21 cellular contexts compared by ENCODE assay signal in the genomic region with DNA sequence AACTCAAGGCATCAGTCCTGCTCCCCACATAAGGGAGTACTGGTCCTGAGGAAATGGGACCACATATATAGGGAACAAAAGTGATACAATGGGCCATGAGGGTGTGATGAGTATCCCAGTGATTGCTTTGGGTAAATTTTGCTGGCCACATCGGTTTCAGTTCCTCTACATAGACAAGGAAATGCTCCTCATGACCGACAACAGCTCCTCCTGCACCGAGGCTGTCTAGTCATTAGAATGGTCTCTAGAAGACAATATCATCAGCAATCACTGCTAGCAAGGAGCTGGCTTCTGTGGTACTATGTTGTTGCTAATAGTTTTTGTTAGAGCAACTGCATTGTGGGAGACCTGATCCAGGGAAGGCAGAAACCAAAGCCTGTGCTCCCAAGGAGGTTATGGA. TPM values are rescaled to one million over a fixed set of nuclear protein-coding genes. Genes with fewer than 3 reads are reported as not detected.
DNase-seq lines count a peak whose midpoint lies in the region; ATAC-seq and TF ChIP-seq lines count a peak whose summit lies in the region.
"Had no signal": no experiment of that assay in that cellular context is flagged by ENCODE, and none has a peak within 500 bp of the region (broad histone marks: within the 10 kb centered on the region; RNA-seq: fewer than 3 reads in every experiment).

No MANE protein-coding gene starts in this region.

- H3K4me3 Mint-ChIP-seq in CD14-positive monocyte = peak overlapping the region in 1 of 2 donors; percentile 15
- H3K4me3 Mint-ChIP-seq in activated T-cell treated with anti-CD3 and anti-CD28 coated beads, Interleukin-2, amount 50 U/mL, for 72 hours = no peak overlapping the region
- H3K4me3 Mint-ChIP-seq: GM23338, memory B cell, naive B cell, WTC11 had no signal

- no peak for ATAC-seq in GM21786 (IDR thresholded peaks at IDR 0.05; ENCODE audit: unreplicated experiment)
- no peak for ATAC-seq in activated T-cell treated with anti-CD3 and anti-CD28 coated beads, Interleukin-2, amount 50 U/mL, for 72 hours (replicated peaks in 1 of 2)
- ATAC-seq: body of pancreas, GM23338, WTC11 had no signal

- H3K4me3 ChIP-seq in KMS-11 (IDR thresholded peaks at IDR 0.05; ENCODE audit: insufficient read depth, low read depth, low read length) = no peak overlapping the region
- H3K4me3 ChIP-seq in osteoblast (ENCODE audit: insufficient read depth, low read length) = no peak overlapping the region
- H3K4me3 ChIP-seq: body of pancreas, GM23338, heart left ventricle, uterus had no signal

- intact Hi-C loops in CD14-positive monocyte (cut with micrococcal nuclease) = no loop called here

- DNase-seq in CD14-positive monocyte (ENCODE audit: low spot score) = peak; percentile 91
- peak; percentile 32 for DNase-seq in RPMI8226
- DNase-seq in osteoblast (ENCODE audit: insufficient read length, low spot score, missing footprints) = peak; percentile 49
- no peak for DNase-seq in activated naive CD4-positive, alpha-beta T cell (lab: John Stamatoyannopoulos, UW)
- DNase-seq in activated T-cell treated with anti-CD3 and anti-CD28 coated beads, Interleukin-2, amount 50 U/mL, for 72 hours = no peak
- DNase-seq in activated gamma-delta T cell treated with Interleukin-2 at 50 U/mL for 16 hours = no peak
- DNase-seq: activated CD8-positive, alpha-beta memory T cell treated with anti-CD3 and anti-CD28 coated beads, Interleukin-2, amount 50 U/mL, for 4 hours; BE2C; naive B cell; NCI-H510A; occipital lobe; small intestine; T-helper 9 cell; uterus had no signal

- peaks cover 52% of the 10 kb centered on the region for H3K4me1 Mint-ChIP-seq in CD14-positive monocyte
- H3K4me1 Mint-ChIP-seq in activated T-cell treated with anti-CD3 and anti-CD28 coated beads, Interleukin-2, amount 50 U/mL, for 72 hours (ENCODE audit: low read depth) = peaks cover 12% of the 10 kb centered on the region
- H3K4me1 Mint-ChIP-seq: memory B cell had no signal

- H3K36me3 Mint-ChIP-seq in CD14-positive monocyte = peaks cover 7 to 11% of the 10 kb centered on the region in 2 donors
- no peaks in the 10 kb centered on the region for H3K36me3 Mint-ChIP-seq in activated T-cell treated with anti-CD3 and anti-CD28 coated beads, Interleukin-2, amount 50 U/mL, for 72 hours (ENCODE audit: insufficient read depth in 2 of 2)
- H3K36me3 Mint-ChIP-seq: memory B cell, naive B cell, WTC11 had no signal

- H3K36me3 ChIP-seq in KMS-11 (ENCODE audit: insufficient read depth) (no peaks in the 10 kb centered on the region), osteoblast (ENCODE audit: insufficient read depth, low read length) (no peaks in the 10 kb centered on the region)
- H3K36me3 ChIP-seq: BE2C, uterus had no signal

- peak overlapping the region; percentile 2; the same call in 1 of the 2 replicates for H2AFZ ChIP-seq in KMS-11 (ENCODE audit: low read depth)
- H2AFZ ChIP-seq in osteoblast (ENCODE audit: low read length) = no peak overlapping the region
- H2AFZ ChIP-seq: GM23338 had no signal

- H3K27ac ChIP-seq in KMS-11 (no peak overlapping the region), osteoblast (ENCODE audit: low read depth, low read length) (no peak overlapping the region)
- H3K27ac ChIP-seq: uterus had no signal

- no peak overlapping the region for H3K9ac ChIP-seq in KMS-11

- H3K27ac Mint-ChIP-seq in CD14-positive monocyte = peak overlapping the region; percentile 68 to 95 (median 86)
- no peak overlapping the region for H3K27ac Mint-ChIP-seq in activated T-cell treated with anti-CD3 and anti-CD28 coated beads, Interleukin-2, amount 50 U/mL, for 72 hours
- H3K27ac Mint-ChIP-seq: GM23338, memory B cell, naive B cell, WTC11 had no signal

- H3K79me2 ChIP-seq in KMS-11 (ENCODE audit: insufficient read depth, low read depth) (no peaks in the 10 kb centered on the region), osteoblast (ENCODE audit: insufficient read depth, low read length) (peaks cover 10% of the 10 kb centered on the region)

- H3K9me3 ChIP-seq in osteoblast (ENCODE audit: low read depth, low read length) = no peaks in the 10 kb centered on the region
- H3K9me3 ChIP-seq: BE2C, body of pancreas, heart left ventricle, uterus had no signal

- H4K20me1 ChIP-seq in KMS-11 (ENCODE audit: insufficient read depth) (no peaks in the 10 kb centered on the region), osteoblast (ENCODE audit: insufficient read depth, low read length) (no peaks in the 10 kb centered on the region)

- H3K27me3 ChIP-seq in KMS-11 (ENCODE audit: insufficient read depth, low read depth) = no peaks in the 10 kb centered on the region
- no peaks in the 10 kb centered on the region for H3K27me3 ChIP-seq in osteoblast (ENCODE audit: insufficient read depth, low read length)
- H3K27me3 ChIP-seq: BE2C, body of pancreas, heart left ventricle, uterus had no signal

- H3K27me3 Mint-ChIP-seq in CD14-positive monocyte (ENCODE audit: low read depth in 3 of 3) = peaks cover 30 to 38% (median 32%) of the 10 kb centered on the region in 3 donors
- H3K27me3 Mint-ChIP-seq in activated T-cell treated with anti-CD3 and anti-CD28 coated beads, Interleukin-2, amount 50 U/mL, for 72 hours (ENCODE audit: low read depth) = peaks cover 37% of the 10 kb centered on the region

- no peak for TF ChIP-seq CTCF in CD14-positive monocyte (IDR thresholded peaks at IDR 0.05)
- TF ChIP-seq CTCF in KMS-11 (conservative IDR thresholded peaks at IDR 0.05; ENCODE audit: low read depth, low read length) = no peak
- TF ChIP-seq CTCF in osteoblast (IDR thresholded peaks at IDR 0.05; ENCODE audit: extremely low read depth, low read depth, low read length) = no peak

- peaks cover 26% of the 10 kb centered on the region for H3K4me1 ChIP-seq in KMS-11 (ENCODE audit: low read depth, poor library complexity, severe bottlenecking)
- H3K4me1 ChIP-seq in osteoblast (ENCODE audit: insufficient read depth, low read length) = peaks cover 11% of the 10 kb centered on the region
- H3K4me1 ChIP-seq: BE2C had no signal

- peak overlapping the region; percentile 15; the same call in 1 of the 2 replicates for H3K4me2 ChIP-seq in KMS-11
- H3K4me2 ChIP-seq in osteoblast (ENCODE audit: insufficient read depth, low read length) = no peak overlapping the region
- H3K4me2 ChIP-seq: GM23338 had no signal

- peaks cover 0 to 3% (median 0%) of the 10 kb centered on the region in 7 donors for H3K9me3 Mint-ChIP-seq in CD14-positive monocyte
- no peaks in the 10 kb centered on the region for H3K9me3 Mint-ChIP-seq in activated T-cell treated with anti-CD3 and anti-CD28 coated beads, Interleukin-2, amount 50 U/mL, for 72 hours
- H3K9me3 Mint-ChIP-seq: GM23338, WTC11 had no signal

RNA-seq across cellular contexts. Expression of a gene that starts 3.5 kb away (rescaled TPM):
- polyA plus RNA-seq in CD14-positive monocyte = 10 to 100 TPM; 22.0 to 28.3 TPM
- total RNA-seq in osteoblast = 384 and 396 TPM in 2 replicates
- total RNA-seq in activated T-cell treated with anti-CD3 and anti-CD28 coated beads, Interleukin-2, amount 50 U/mL, for 72 hours = 1 to 10 TPM; 2.4 to 5.6 TPM

Comparison
In these comparisons a context has a peak if more than half of its experiments do, and no peak if none do; other contexts are left out.
1. DNase-seq: peak in CD14-positive monocyte (single experiment), RPMI8226 (single experiment) and osteoblast (single experiment); none in activated naive CD4-positive, alpha-beta T cell (0 of 4), activated T-cell treated with anti-CD3 and anti-CD28 coated beads, Interleukin-2, amount 50 U/mL, for 72 hours (0 of 2) and activated gamma-delta T cell treated with Interleukin-2 at 50 U/mL for 16 hours (single experiment).
2. RNA of a gene that starts 3.5 kb away (total RNA-seq): 384 to 396 TPM in osteoblast; 2.4 to 5.6 TPM in activated T-cell treated with anti-CD3 and anti-CD28 coated beads, Interleukin-2, amount 50 U/mL, for 72 hours; every median in the first group is over 10 times any median in the second.